Comparison of ENCODE assay signal across 28 cellular contexts in the genomic region with DNA sequence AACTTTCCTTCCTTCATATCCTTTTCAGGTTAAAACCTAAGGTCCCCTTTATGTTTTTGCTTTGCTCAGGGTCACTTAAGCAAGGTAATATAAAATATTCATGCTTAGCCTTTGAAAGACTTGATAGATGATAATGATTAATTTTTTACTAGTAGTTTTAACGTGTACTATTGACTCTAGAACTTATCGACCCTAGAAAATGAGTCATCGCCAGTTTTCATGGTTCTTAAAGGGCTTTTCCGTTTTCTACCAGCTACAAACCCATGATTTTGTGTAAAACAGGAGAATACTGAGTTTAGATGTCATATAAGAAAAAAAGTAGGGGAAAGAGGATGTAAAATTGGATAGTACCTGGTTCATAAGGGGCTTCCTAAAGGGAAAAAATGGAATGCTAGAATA.
DNase-seq lines count a peak whose midpoint lies in the region; FAIRE-seq and TF ChIP-seq lines count a peak whose summit lies in the region.
"Had no signal": no experiment of that assay in that cellular context is flagged by ENCODE, and none has a peak within 500 bp of the region (broad histone marks: within the 10 kb centered on the region; RNA-seq: fewer than 3 reads in every experiment).

No MANE protein-coding gene starts in this region.

- 92 to 98% methylated on average over 4 of the region's 4 CpGs for WGBS in endodermal cell (ENCODE audit: insufficient coverage in 1 of 2, insufficient read length in 1 of 2), 2 experiments

- no peak for DNase-seq in A673 (ENCODE audit: low spot score)
- DNase-seq in NB4 (ENCODE audit: low read depth), result peak; percentile 56
- DNase-seq in endodermal cell, result no peak
- DNase-seq in renal cortical epithelial cell (ENCODE audit: low read depth), result peak; percentile 61
- DNase-seq in activated T-helper 2 cell treated with anti-CD3 and anti-CD28 coated beads, Interferon-gamma antibody, Interleukin-2, Interleukin-4, amounts not matched to agents 10 μg/mL and 5 μg/mL and 100 μg/mL, durations not matched to agents 14 hours and 24 hours and 36 hours (ENCODE audit: low spot score), result no peak
- no peak for DNase-seq in SK-N-DZ (ENCODE audit: low spot score)
- no peak for DNase-seq in hepatic stellate cell (ENCODE audit: low spot score)
- DNase-seq in HTR-8/SVneo (ENCODE audit: insufficient read length, low spot score), result no peak
- DNase-seq: activated CD4-positive, alpha-beta T cell treated with anti-CD3 and anti-CD28 coated beads, Interleukin-2, amount 10 ng/mL, durations not matched to agents 24 days and 14 days; activated CD8-positive, alpha-beta memory T cell treated with anti-CD3 and anti-CD28 coated beads, Interleukin-2, amount 10 ng/mL, durations not matched to agents 7 days and 5 days; activated naive CD8-positive, alpha-beta T cell treated with anti-CD3 and anti-CD28 coated beads, Interleukin-2, amount 10 ng/mL, durations not matched to agents 7 days and 5 days; Calu3; effector memory CD4-positive, alpha-beta T cell; esophagus squamous epithelium; H9; NCI-H187; NCI-H526 treated with DMSO at 0.1 percent for 48 hours; Peyer's patch; stimulated activated CD4-positive, alpha-beta T cell treated with anti-CD3 and anti-CD28 coated beads, Interleukin-4, amount 100 ng/mL, for 1 hour; stimulated activated naive B cell treated with anti-CD40 and anti-IgM and Interleukin-4, amounts not matched to agents 10 μg/mL and 1 μg/mL and 100 μg/mL, for 72 hours; T-helper 2 cell; testis had no signal

- no peak for FAIRE-seq in HTR-8/SVneo (lab: Jason Lieb, UNC)
- FAIRE-seq: colon had no signal

- no peaks in the 10 kb centered on the region for H3K9me3 ChIP-seq in A673 (ENCODE audit: low read depth, low read length, poor library complexity, severe bottlenecking)
- H3K9me3 ChIP-seq in endodermal cell (ENCODE audit: control insufficient read depth, low read length), result no peaks in the 10 kb centered on the region
- H3K9me3 ChIP-seq: esophagus squamous epithelium, Peyer's patch, testis, vagina had no signal

- H3K4me3 ChIP-seq in A673 (ENCODE audit: low read depth, low read length, poor library complexity, severe bottlenecking) (no peak overlapping the region), NB4 (ENCODE audit: low read depth, low read length) (peak overlapping the region; percentile 67), endodermal cell (ENCODE audit: low read length) (no peak overlapping the region)
- H3K4me3 ChIP-seq: esophagus squamous epithelium, Peyer's patch, testis, vagina had no signal

- H3K4me1 Mint-ChIP-seq in endodermal cell, result no peaks in the 10 kb centered on the region
- peaks cover 4% of the 10 kb centered on the region for H3K4me1 Mint-ChIP-seq in activated T-helper 2 cell treated with anti-CD3 and anti-CD28 coated beads, Interferon-gamma antibody, Interleukin-2, Interleukin-4, amounts not matched to agents 10 μg/mL and 5 μg/mL and 100 μg/mL, durations not matched to agents 14 hours and 24 hours and 36 hours (ENCODE audit: low read depth)
- H3K4me1 Mint-ChIP-seq: memory B cell had no signal

- H3K27ac Mint-ChIP-seq in endodermal cell, result peak overlapping the region; percentile 15
- no peak overlapping the region for H3K27ac Mint-ChIP-seq in activated T-helper 2 cell treated with anti-CD3 and anti-CD28 coated beads, Interferon-gamma antibody, Interleukin-2, Interleukin-4, amounts not matched to agents 10 μg/mL and 5 μg/mL and 100 μg/mL, durations not matched to agents 14 hours and 24 hours and 36 hours
- H3K27ac Mint-ChIP-seq: activated CD4-positive, alpha-beta T cell treated with anti-CD3 and anti-CD28 coated beads, Interleukin-2, amount 10 ng/mL, durations not matched to agents 24 days and 14 days; activated CD8-positive, alpha-beta memory T cell treated with anti-CD3 and anti-CD28 coated beads, Interleukin-2, amount 10 ng/mL, durations not matched to agents 7 days and 5 days; activated naive CD8-positive, alpha-beta T cell treated with anti-CD3 and anti-CD28 coated beads, Interleukin-2, amount 10 ng/mL, durations not matched to agents 7 days and 5 days; activated T-helper 17 cell treated with anti-CD3 and anti-CD28 coated beads, Interleukin-2, amount 50 U/mL, for 72 hours; memory B cell had no signal

- H3K4me3 Mint-ChIP-seq in endodermal cell, result no peak overlapping the region
- no peak overlapping the region for H3K4me3 Mint-ChIP-seq in activated T-helper 2 cell treated with anti-CD3 and anti-CD28 coated beads, Interferon-gamma antibody, Interleukin-2, Interleukin-4, amounts not matched to agents 10 μg/mL and 5 μg/mL and 100 μg/mL, durations not matched to agents 14 hours and 24 hours and 36 hours (ENCODE audit: low read depth)
- H3K4me3 Mint-ChIP-seq: activated CD4-positive, alpha-beta T cell treated with anti-CD3 and anti-CD28 coated beads, Interleukin-2, amount 10 ng/mL, durations not matched to agents 24 days and 14 days; activated CD8-positive, alpha-beta memory T cell treated with anti-CD3 and anti-CD28 coated beads, Interleukin-2, amount 10 ng/mL, durations not matched to agents 7 days and 5 days; activated naive CD8-positive, alpha-beta T cell treated with anti-CD3 and anti-CD28 coated beads, Interleukin-2, amount 10 ng/mL, durations not matched to agents 7 days and 5 days; activated T-helper 17 cell treated with anti-CD3 and anti-CD28 coated beads, Interleukin-2, amount 50 U/mL, for 72 hours; brain; CD14-positive monocyte; H9; memory B cell; stimulated activated naive B cell treated with anti-CD40 and anti-IgM and Interleukin-4, amounts not matched to agents 10 μg/mL and 1 μg/mL and 100 μg/mL, for 72 hours had no signal

- TF ChIP-seq POLR2A in NB4 (IDR thresholded peaks at IDR 0.05; ENCODE audit: extremely low read depth, insufficient read length), result no peak

- H3K9ac ChIP-seq in endodermal cell (ENCODE audit: extremely low read depth, low read length, poor library complexity, severe bottlenecking), result no peak overlapping the region

- H3K27ac ChIP-seq in A673 (ENCODE audit: low read depth, low read length, poor library complexity, severe bottlenecking), result peak overlapping the region; percentile 41
- no peak overlapping the region for H3K27ac ChIP-seq in endodermal cell (ENCODE audit: low read depth, low read length)
- H3K27ac ChIP-seq: Peyer's patch, testis had no signal

- no peaks in the 10 kb centered on the region for H3K27me3 Mint-ChIP-seq in endodermal cell (ENCODE audit: insufficient read depth)
- H3K27me3 Mint-ChIP-seq in activated T-helper 2 cell treated with anti-CD3 and anti-CD28 coated beads, Interferon-gamma antibody, Interleukin-2, Interleukin-4, amounts not matched to agents 10 μg/mL and 5 μg/mL and 100 μg/mL, durations not matched to agents 14 hours and 24 hours and 36 hours (ENCODE audit: low read depth), result no peaks in the 10 kb centered on the region
- H3K27me3 Mint-ChIP-seq: activated CD4-positive, alpha-beta T cell treated with anti-CD3 and anti-CD28 coated beads, Interleukin-2, amount 10 ng/mL, durations not matched to agents 24 days and 14 days; activated CD8-positive, alpha-beta memory T cell treated with anti-CD3 and anti-CD28 coated beads, Interleukin-2, amount 10 ng/mL, durations not matched to agents 7 days and 5 days; activated naive CD8-positive, alpha-beta T cell treated with anti-CD3 and anti-CD28 coated beads, Interleukin-2, amount 10 ng/mL, durations not matched to agents 7 days and 5 days; activated T-helper 17 cell treated with anti-CD3 and anti-CD28 coated beads, Interleukin-2, amount 50 U/mL, for 72 hours; memory B cell; stimulated activated naive B cell treated with anti-CD40 and anti-IgM and Interleukin-4, amounts not matched to agents 10 μg/mL and 1 μg/mL and 100 μg/mL, for 72 hours had no signal

- peaks cover 16% of the 10 kb centered on the region for H3K36me3 Mint-ChIP-seq in endodermal cell (ENCODE audit: low read depth)
- H3K36me3 Mint-ChIP-seq in activated T-helper 2 cell treated with anti-CD3 and anti-CD28 coated beads, Interferon-gamma antibody, Interleukin-2, Interleukin-4, amounts not matched to agents 10 μg/mL and 5 μg/mL and 100 μg/mL, durations not matched to agents 14 hours and 24 hours and 36 hours (ENCODE audit: low read depth), result peaks cover 6% of the 10 kb centered on the region

- CTCF ChIA-PET in A673 (lab: Charles Lee), result no interaction called here

- H3K27me3 ChIP-seq in A673 (replicated peaks; ENCODE audit: insufficient read depth, low read depth, low read length, poor library complexity) (no peaks in the 10 kb centered on the region), endodermal cell (ENCODE audit: control insufficient read depth, insufficient read depth, low read length, poor library complexity, severe bottlenecking) (no peaks in the 10 kb centered on the region)
- H3K27me3 ChIP-seq: esophagus squamous epithelium, Peyer's patch, testis, vagina had no signal

- POLR2A ChIA-PET in A673 (lab: Charles Lee; ENCODE audit: low non-redundant PET), result interaction anchor here (0.5 kb wide), 1 partner anchor 11 kb away, joined by 3 read pairs; no protein-coding TSS in a partner anchor

- H3K9me3 Mint-ChIP-seq in endodermal cell, result no peaks in the 10 kb centered on the region
- no peaks in the 10 kb centered on the region for H3K9me3 Mint-ChIP-seq in activated T-helper 2 cell treated with anti-CD3 and anti-CD28 coated beads, Interferon-gamma antibody, Interleukin-2, Interleukin-4, amounts not matched to agents 10 μg/mL and 5 μg/mL and 100 μg/mL, durations not matched to agents 14 hours and 24 hours and 36 hours
- H3K9me3 Mint-ChIP-seq: activated CD4-positive, alpha-beta T cell treated with anti-CD3 and anti-CD28 coated beads, Interleukin-2, amount 10 ng/mL, durations not matched to agents 24 days and 14 days; activated naive CD8-positive, alpha-beta T cell treated with anti-CD3 and anti-CD28 coated beads, Interleukin-2, amount 10 ng/mL, durations not matched to agents 7 days and 5 days; activated T-helper 17 cell treated with anti-CD3 and anti-CD28 coated beads, Interleukin-2, amount 50 U/mL, for 72 hours; brain; CD14-positive monocyte; H9; memory B cell; stimulated activated naive B cell treated with anti-CD40 and anti-IgM and Interleukin-4, amounts not matched to agents 10 μg/mL and 1 μg/mL and 100 μg/mL, for 72 hours had no signal

- TF ChIP-seq CTCF in A673 (conservative IDR thresholded peaks at IDR 0.05; ENCODE audit: low read depth, low read length) (no peak), NB4 (IDR thresholded peaks at IDR 0.05; ENCODE audit: low read depth, low read length) (no peak), endodermal cell (conservative IDR thresholded peaks at IDR 0.05) (no peak)

- H3K36me3 ChIP-seq in A673 (ENCODE audit: insufficient read depth, low read length, poor library complexity, severe bottlenecking) (peaks cover 7% of the 10 kb centered on the region), endodermal cell (ENCODE audit: control insufficient read depth, insufficient read depth, low read length) (peaks cover 13% of the 10 kb centered on the region)
- H3K36me3 ChIP-seq: Peyer's patch had no signal

- TSS peak; percentile 48 for BruUV-seq in A673 (replicated peaks; lab: Mats Ljungman, UMichigan)

- peaks cover 61% of the 10 kb centered on the region for H3K4me1 ChIP-seq in A673 (ENCODE audit: insufficient read depth, low read length, poor library complexity, severe bottlenecking)
- H3K4me1 ChIP-seq in endodermal cell (ENCODE audit: control insufficient read depth, insufficient read depth, low read length), result no peaks in the 10 kb centered on the region

- intact Hi-C loops in A673 (cut with micrococcal nuclease; ENCODE audit: unreplicated experiment), result no loop called here
- intact Hi-C loops in activated T-helper 2 cell treated with anti-CD3 and anti-CD28 coated beads, Interferon-gamma antibody, Interleukin-2, Interleukin-4, amounts not matched to agents 10 μg/mL and 5 μg/mL and 100 μg/mL, durations not matched to agents 14 hours and 24 hours and 36 hours (cut with micrococcal nuclease), result no loop called here

Comparison
In these comparisons a context has a peak if more than half of its experiments do, and no peak if none do; other contexts are left out.
1. DNase-seq: peak in NB4 (single experiment) and renal cortical epithelial cell (single experiment); none in A673 (single experiment), endodermal cell (single experiment), activated T-helper 2 cell treated with anti-CD3 and anti-CD28 coated beads, Interferon-gamma antibody, Interleukin-2, Interleukin-4, amounts not matched to agents 10 μg/mL and 5 μg/mL and 100 μg/mL, durations not matched to agents 14 hours and 24 hours and 36 hours (single experiment), SK-N-DZ (single experiment), hepatic stellate cell (single experiment) and HTR-8/SVneo (single experiment).